9 cellular contexts compared by ENCODE assay signal in the genomic region with DNA sequence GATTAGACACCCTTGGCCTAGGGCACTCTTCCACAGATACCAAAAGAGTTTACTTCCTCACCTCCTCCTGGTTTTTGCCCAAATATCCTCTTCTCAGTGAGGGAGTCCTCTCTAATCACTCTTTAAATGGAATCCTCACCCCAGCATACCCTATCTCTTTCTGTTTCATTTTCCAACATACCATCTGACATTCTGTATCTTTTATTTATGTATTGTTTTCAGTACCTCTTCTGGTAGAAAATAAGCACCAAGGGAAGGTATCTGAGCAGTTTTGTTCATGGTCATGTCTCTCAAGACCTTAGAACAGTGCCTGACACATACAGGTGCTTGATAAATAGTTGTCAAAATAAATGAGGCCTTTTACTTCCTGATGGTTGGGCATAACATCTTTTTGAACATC.
A peak's percentile ranks its signal among the peaks of the same experiment; 100 is the strongest.
DNase-seq lines count a peak whose midpoint lies in the region; ATAC-seq lines count a peak whose summit lies in the region.
"Had no signal": no experiment of that assay in that cellular context is flagged by ENCODE, and none has a peak within 500 bp of the region (broad histone marks: within the 10 kb centered on the region; RNA-seq: fewer than 3 reads in every experiment).

No MANE protein-coding gene starts in this region.

- no peak for DNase-seq in T-helper 1 cell
- no peak for DNase-seq in memory B cell (ENCODE audit: low spot score in 2 of 2)
- DNase-seq in DMS53 treated with DMSO at 0.1 percent for 48 hours (lab: John Stamatoyannopoulos, UW; ENCODE audit: unreplicated experiment), result no peak
- no peak for DNase-seq in glomerular visceral epithelial cell (ENCODE audit: extremely low spot score)
- no peak for DNase-seq in activated gamma-delta T cell (lab: John Stamatoyannopoulos, UW)
- DNase-seq: kidney had no signal

- no peaks in the 10 kb centered on the region for H3K36me3 Mint-ChIP-seq in T-helper 1 cell treated with Interleukin-12 subunit alpha and Interleukin-12 subunit beta and Interleukin-4 antibody, amounts not matched to agents 30 μg/mL and 1 μg/mL, for 36 hours (ENCODE audit: low read depth)
- H3K36me3 Mint-ChIP-seq in memory B cell, result no peaks in the 10 kb centered on the region

- H3K9me3 Mint-ChIP-seq in T-helper 1 cell treated with Interleukin-12 subunit alpha and Interleukin-12 subunit beta and Interleukin-4 antibody, amounts not matched to agents 30 μg/mL and 1 μg/mL, for 36 hours, result peaks cover 5% of the 10 kb centered on the region
- H3K9me3 Mint-ChIP-seq in memory B cell, result no peaks in the 10 kb centered on the region

- H3K4me3 Mint-ChIP-seq in T-helper 1 cell treated with Interleukin-12 subunit alpha and Interleukin-12 subunit beta and Interleukin-4 antibody, amounts not matched to agents 30 μg/mL and 1 μg/mL, for 36 hours, result no peak overlapping the region
- no peak overlapping the region for H3K4me3 Mint-ChIP-seq in memory B cell

- peak; percentile 82 for ATAC-seq in GM21576 (IDR thresholded peaks at IDR 0.05; ENCODE audit: unreplicated experiment)
- ATAC-seq in HG03196 (IDR thresholded peaks at IDR 0.05; ENCODE audit: unreplicated experiment), result peak; percentile 70
- ATAC-seq in memory B cell (ENCODE audit: low read depth), result peak; percentile 34

- H3K27me3 Mint-ChIP-seq in T-helper 1 cell treated with Interleukin-12 subunit alpha and Interleukin-12 subunit beta and Interleukin-4 antibody, amounts not matched to agents 30 μg/mL and 1 μg/mL, for 36 hours (ENCODE audit: low read depth), result no peaks in the 10 kb centered on the region
- H3K27me3 Mint-ChIP-seq in memory B cell, result peaks cover 1% of the 10 kb centered on the region

- peaks cover 9% of the 10 kb centered on the region for H3K4me1 Mint-ChIP-seq in T-helper 1 cell treated with Interleukin-12 subunit alpha and Interleukin-12 subunit beta and Interleukin-4 antibody, amounts not matched to agents 30 μg/mL and 1 μg/mL, for 36 hours (ENCODE audit: low read depth)
- peaks cover 10% of the 10 kb centered on the region for H3K4me1 Mint-ChIP-seq in memory B cell

- H3K27ac Mint-ChIP-seq in T-helper 1 cell treated with Interleukin-12 subunit alpha and Interleukin-12 subunit beta and Interleukin-4 antibody, amounts not matched to agents 30 μg/mL and 1 μg/mL, for 36 hours, result peak overlapping the region; percentile 46
- H3K27ac Mint-ChIP-seq in memory B cell, result peak overlapping the region; percentile 61
